7 cellular contexts compared by ENCODE assay signal in genomic region chr17:76240461-76241204, GRCh38. TPM values are rescaled to one million over a fixed set of nuclear protein-coding genes. Genes with fewer than 3 reads are reported as not detected.
A peak's percentile ranks its signal among the peaks of the same experiment; 100 is the strongest.
DNase-seq lines count a peak whose midpoint lies in the region; ATAC-seq and TF ChIP-seq lines count a peak whose summit lies in the region.

RNF157 (minus strand) TSS chr17:76240493; CDS start chr17:76240240, 253 bp downstream.

- TF ChIP-seq CTCF in PC-9 (conservative IDR thresholded peaks at IDR 0.05) (no peak), neural cell (IDR thresholded peaks at IDR 0.05; ENCODE audit: poor library complexity, severe bottlenecking) (no peak), transverse colon (IDR thresholded peaks at IDR 0.05) (no peak)

- peak; percentile 49 for TF ChIP-seq POLR2A in transverse colon (IDR thresholded peaks at IDR 0.05)

- DNase-seq in PC-9 (peak in 1 of 2 experiments; percentile 65), activated gamma-delta T cell (lab: John Stamatoyannopoulos, UW) (peak; percentile 67), foreskin melanocyte (peak; percentile 42), transverse colon (peak; percentile 77)

- peak within 1 kb of the TSS; percentile 85 for H3K4me3 ChIP-seq in PC-9
- peak within 1 kb of the TSS; percentile 93 for H3K4me3 ChIP-seq in neural cell (ENCODE audit: low read length)
- H3K4me3 ChIP-seq in transverse colon, result peak within 1 kb of the TSS; percentile 62 to 78 (median 62)

- H3K4me2 ChIP-seq in PC-9 (peak within 1 kb of the TSS; percentile 80), neural cell (ENCODE audit: low read length) (peak within 1 kb of the TSS; percentile 84)

- H4K20me1 ChIP-seq in PC-9 (ENCODE audit: insufficient read depth) (no peaks in the 10 kb centered on the region), neural cell (ENCODE audit: insufficient read depth) (no peaks in the 10 kb centered on the region)

- in situ Hi-C loops in transverse colon (cut with MboI; ENCODE audit: low pct_ligation_motif_present in 1 of 4, low pct_unique_long_range_greater_than_20kb in 1 of 4, low sequenced_read_pairs in 3 of 4), result no loop called here

- H2AFZ ChIP-seq in PC-9, result peak within 1 kb of the TSS; percentile 90
- peak within 1 kb of the TSS; percentile 65 for H2AFZ ChIP-seq in neural cell (ENCODE audit: low read depth, low read length)

- TF ChIP-seq EP300 in neural cell (conservative IDR thresholded peaks at IDR 0.05; ENCODE audit: poor library complexity, severe bottlenecking), result no peak
- TF ChIP-seq EP300 in transverse colon (IDR thresholded peaks at IDR 0.05; ENCODE audit: low read depth), result no peak

- H3K27me3 ChIP-seq in PC-9 (ENCODE audit: insufficient read depth, low read depth) (no peaks in the 10 kb centered on the region), neural cell (ENCODE audit: insufficient read depth, low read depth, low read length) (no peaks in the 10 kb centered on the region), transverse colon (peaks cover 14% of the 10 kb centered on the region)

- H3F3A ChIP-seq in PC-9 (ENCODE audit: insufficient read depth, low read depth) (peaks cover 12% of the 10 kb centered on the region), neural cell (ENCODE audit: insufficient read depth, low read length, poor library complexity, severe bottlenecking) (no peaks in the 10 kb centered on the region)

- TF ChIP-seq RAD21 in neural cell (conservative IDR thresholded peaks at IDR 0.05), result no peak

- H3K9me2 ChIP-seq in PC-9 (ENCODE audit: insufficient read depth) (no peaks in the 10 kb centered on the region), neural cell (ENCODE audit: insufficient read depth, low read length) (no peaks in the 10 kb centered on the region)

- POLR2A ChIA-PET in PC-9 (lab: Charles Lee; ENCODE audit: unreplicated experiment), result interaction anchor here (0.7 kb wide), 1 partner anchor 461 kb away, joined by 3 read pairs; no protein-coding TSS in a partner anchor

- ATAC-seq in GM18511 (IDR thresholded peaks at IDR 0.05; ENCODE audit: unreplicated experiment) (peak; percentile 69), HG03103 (IDR thresholded peaks at IDR 0.05; ENCODE audit: low read depth, unreplicated experiment) (peak; percentile 52)

- intact Hi-C loops in PC-9 (cut with micrococcal nuclease; ENCODE audit: unreplicated experiment), result no loop called here
- intact Hi-C loops in transverse colon (cut with DNase I; ENCODE audit: low total_unique reads), result no loop called here

- H3K36me3 ChIP-seq in PC-9 (ENCODE audit: low read depth), result no peaks in the 10 kb centered on the region
- H3K36me3 ChIP-seq in neural cell (ENCODE audit: insufficient read depth, low read length), result no peaks in the 10 kb centered on the region
- no peaks in the 10 kb centered on the region for H3K36me3 ChIP-seq in transverse colon

- no peak within 1 kb of the TSS for H3K27ac ChIP-seq in PC-9
- H3K27ac ChIP-seq in neural cell (ENCODE audit: low read length), result peak within 1 kb of the TSS; percentile 42
- H3K27ac ChIP-seq in transverse colon, result peak within 1 kb of the TSS; percentile 79 to 85 (median 82)

- H3K9ac ChIP-seq in neural cell (ENCODE audit: low read length), result peak within 1 kb of the TSS; percentile 81

- no peaks in the 10 kb centered on the region for H3K79me2 ChIP-seq in PC-9 (ENCODE audit: low read depth)
- peaks cover 20% of the 10 kb centered on the region for H3K79me2 ChIP-seq in neural cell (replicated peaks; ENCODE audit: insufficient read depth, low read length)

- no TSS peak for BruUV-seq in PC-9 (replicated peaks; lab: Mats Ljungman, UMichigan)

- peaks cover 12% of the 10 kb centered on the region for H3K4me1 ChIP-seq in PC-9 (replicated peaks; ENCODE audit: insufficient read depth)
- peaks cover 11 to 33% (median 15%) of the 10 kb centered on the region in 4 donors for H3K4me1 ChIP-seq in transverse colon

- no peaks in the 10 kb centered on the region for H3K9me3 ChIP-seq in PC-9 (ENCODE audit: insufficient read depth, low read depth)
- no peaks in the 10 kb centered on the region for H3K9me3 ChIP-seq in neural cell (ENCODE audit: low read length)
- H3K9me3 ChIP-seq in transverse colon, result no peaks in the 10 kb centered on the region

- CTCF ChIA-PET in PC-9 (lab: Charles Lee), result interaction anchor here (0.6 kb wide), 1 partner anchor 39 kb away, joined by 18 read pairs; no protein-coding TSS in a partner anchor

- 0% methylated on average over 29 of the region's 102 CpGs; no CpG with 5 or more reads in 1 of the 2 donors for WGBS in transverse colon (ENCODE audit: low coverage in 1 of 2), 2 donors

TF ChIP-seq in neural cell, 6 proteins besides CTCF, POLR2A, EP300 and RAD21:
- TF ChIP-seq, protein P1, sequence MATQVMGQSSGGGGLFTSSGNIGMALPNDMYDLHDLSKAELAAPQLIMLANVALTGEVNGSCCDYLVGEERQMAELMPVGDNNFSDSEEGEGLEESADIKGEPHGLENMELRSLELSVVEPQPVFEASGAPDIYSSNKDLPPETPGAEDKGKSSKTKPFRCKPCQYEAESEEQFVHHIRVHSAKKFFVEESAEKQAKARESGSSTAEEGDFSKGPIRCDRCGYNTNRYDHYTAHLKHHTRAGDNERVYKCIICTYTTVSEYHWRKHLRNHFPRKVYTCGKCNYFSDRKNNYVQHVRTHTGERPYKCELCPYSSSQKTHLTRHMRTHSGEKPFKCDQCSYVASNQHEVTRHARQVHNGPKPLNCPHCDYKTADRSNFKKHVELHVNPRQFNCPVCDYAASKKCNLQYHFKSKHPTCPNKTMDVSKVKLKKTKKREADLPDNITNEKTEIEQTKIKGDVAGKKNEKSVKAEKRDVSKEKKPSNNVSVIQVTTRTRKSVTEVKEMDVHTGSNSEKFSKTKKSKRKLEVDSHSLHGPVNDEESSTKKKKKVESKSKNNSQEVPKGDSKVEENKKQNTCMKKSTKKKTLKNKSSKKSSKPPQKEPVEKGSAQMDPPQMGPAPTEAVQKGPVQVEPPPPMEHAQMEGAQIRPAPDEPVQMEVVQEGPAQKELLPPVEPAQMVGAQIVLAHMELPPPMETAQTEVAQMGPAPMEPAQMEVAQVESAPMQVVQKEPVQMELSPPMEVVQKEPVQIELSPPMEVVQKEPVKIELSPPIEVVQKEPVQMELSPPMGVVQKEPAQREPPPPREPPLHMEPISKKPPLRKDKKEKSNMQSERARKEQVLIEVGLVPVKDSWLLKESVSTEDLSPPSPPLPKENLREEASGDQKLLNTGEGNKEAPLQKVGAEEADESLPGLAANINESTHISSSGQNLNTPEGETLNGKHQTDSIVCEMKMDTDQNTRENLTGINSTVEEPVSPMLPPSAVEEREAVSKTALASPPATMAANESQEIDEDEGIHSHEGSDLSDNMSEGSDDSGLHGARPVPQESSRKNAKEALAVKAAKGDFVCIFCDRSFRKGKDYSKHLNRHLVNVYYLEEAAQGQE (IDR thresholded peaks at IDR 0.05; ENCODE audit: borderline replicate concordance), result no peak
- TF ChIP-seq EZH2 (IDR thresholded peaks at IDR 0.05; ENCODE audit: borderline replicate concordance, insufficient read depth, low read length, poor library complexity, severe bottlenecking) (no peak), TAF1 (IDR thresholded peaks at IDR 0.05; ENCODE audit: low read depth) (peak; percentile 41), MXI1 (conservative IDR thresholded peaks at IDR 0.05; ENCODE audit: poor library complexity, severe bottlenecking) (peak; percentile 82)

RNA-seq across cellular contexts. Expression of gene RNF157, which starts in this region (rescaled TPM):
- total RNA-seq in PC-9 (2021) (5.7 and 7.2 TPM in 2 replicates), transverse colon (100 to 1,000 TPM in 1 of 4 donors, 10 to 100 TPM in 3; 32.5 to 164 (median 54.8) TPM)
- polyA plus RNA-seq in neural cell, result 15.9 and 19.9 TPM in 2 replicates
- 37.0 and 45.1 TPM in 2 replicates for polyA minus RNA-seq in neural cell
